In the genomic region with DNA sequence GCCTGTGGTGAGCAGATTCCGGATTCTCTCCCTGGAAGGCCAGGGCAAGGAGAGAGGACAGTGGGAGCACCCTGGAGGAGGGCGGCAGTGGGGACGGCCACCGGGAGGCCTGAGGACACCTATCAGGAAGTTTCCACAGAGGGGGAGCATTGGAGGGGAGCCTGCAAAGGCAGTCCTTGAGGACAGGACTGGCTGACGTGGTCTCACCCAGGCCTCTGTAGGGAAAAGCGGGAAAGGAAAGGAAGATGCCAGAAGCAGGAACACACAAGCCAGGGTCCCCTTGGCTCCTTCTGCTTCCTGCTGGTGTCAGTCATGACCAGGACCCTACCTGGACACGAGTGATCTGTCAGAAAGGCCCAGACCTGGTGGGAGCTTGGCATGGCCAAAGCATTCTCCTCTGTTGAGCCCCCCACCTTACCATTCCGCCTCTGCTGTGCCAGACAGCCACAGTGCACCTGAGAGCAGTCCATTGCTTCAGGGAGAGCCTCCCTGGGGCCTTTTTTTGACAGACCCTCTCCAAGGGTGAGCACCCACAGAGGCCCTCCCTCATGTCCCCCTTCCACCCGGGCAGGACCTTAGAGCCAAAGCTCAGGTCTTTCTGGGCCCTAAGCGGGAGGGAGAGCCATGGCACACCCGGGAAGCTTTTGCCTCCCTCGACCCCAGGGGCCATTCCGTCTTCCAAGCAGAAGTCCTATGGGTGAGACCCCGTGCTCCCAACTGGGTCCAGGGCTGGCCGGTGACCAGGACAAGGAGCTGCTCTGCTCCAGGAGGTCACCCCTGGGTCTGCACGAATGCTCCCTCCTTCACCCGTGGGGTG, we compare ENCODE assay signal across 19 cellular contexts.
"Had no signal": no experiment of that assay in that cellular context is flagged by ENCODE, and none has a peak within 500 bp of the region (broad histone marks: within the 10 kb centered on the region; RNA-seq: fewer than 3 reads in every experiment).

No MANE protein-coding gene starts in this region.

- H3K9me3 ChIP-seq: adrenal gland, left lung, mucosa of descending colon, pancreas, tibial nerve had no signal

- DNase-seq: activated CD4-positive, alpha-beta memory T cell treated with anti-CD3 and anti-CD28 coated beads, Interleukin-2, amount 10 ng/mL, durations not matched to agents 7 days and 5 days; activated CD4-positive, alpha-beta T cell treated with anti-CD3 and anti-CD28 coated beads for 48 hours; activated CD4-positive, CD25-positive, alpha-beta regulatory T cell; activated gamma-delta T cell; activated T-cell treated with anti-CD3 and anti-CD28 coated beads, Interleukin-2, amount 50 U/mL, for 48 hours; cerebellar nuclear complex; effector memory CD8-positive, alpha-beta T cell; foreskin keratinocyte; glutamatergic neuron; hippocampal formation; left lung; mucosa of descending colon; stimulated activated naive CD4-positive, alpha-beta T cell treated with Interleukin-2 at 50 U/mL for 16 hours; T1000 had no signal

- H3K4me3 ChIP-seq: adrenal gland, left lung, mucosa of descending colon, neural progenitor cell, pancreas, tibial nerve had no signal

- H3K4me1 ChIP-seq: adrenal gland, left lung, neural progenitor cell, pancreas, tibial nerve had no signal

- H3K27ac ChIP-seq: adrenal gland, epithelial cell of prostate, foreskin keratinocyte, left lung, neural progenitor cell, pancreas, tibial nerve had no signal

- H3K27me3 ChIP-seq: adrenal gland, neural progenitor cell, pancreas, tibial nerve had no signal

- H3K36me3 ChIP-seq: adrenal gland, left lung, neural progenitor cell, pancreas, tibial nerve had no signal
